In genomic region chr14:37436519-37436918, GRCh38 we compare ENCODE assay signal across 21 cellular contexts.
A peak's percentile ranks its signal among the peaks of the same experiment; 100 is the strongest.
DNase-seq lines count a peak whose midpoint lies in the region; ATAC-seq and TF ChIP-seq lines count a peak whose summit lies in the region.
"Had no signal": no experiment of that assay in that cellular context is flagged by ENCODE, and none has a peak within 500 bp of the region (broad histone marks: within the 10 kb centered on the region; RNA-seq: fewer than 3 reads in every experiment).

No MANE protein-coding gene starts in this region.

- no peak overlapping the region for H3K4me3 Mint-ChIP-seq in MCF 10A (ENCODE audit: unreplicated experiment)
- no peak overlapping the region for H3K4me3 Mint-ChIP-seq in stimulated activated naive CD8-positive, alpha-beta T cell treated with anti-CD3 and anti-CD28 coated beads, Interleukin-15, amount 100 ng/mL, for 72 hours
- H3K4me3 Mint-ChIP-seq: activated naive CD8-positive, alpha-beta T cell treated with anti-CD3 and anti-CD28 coated beads, Interleukin-2, amount 10 ng/mL, durations not matched to agents 7 days and 5 days; nephron had no signal

- DNase-seq in breast epithelium (ENCODE audit: low spot score in 2 of 2) (peak; percentile 17 to 53), MCF 10A (ENCODE audit: unreplicated experiment) (no peak), NCI-H2029 (lab: John Stamatoyannopoulos, UW) (peak; percentile 62), SHP77 treated with DMSO at 0.1 percent for 48 hours (lab: John Stamatoyannopoulos, UW) (peak; percentile 78), NCI-H1436 (lab: John Stamatoyannopoulos, UW) (no peak), upper lobe of right lung (no peak)
- no peak for DNase-seq in effector CD8-positive, alpha-beta T cell (lab: John Stamatoyannopoulos, UW)
- no peak for DNase-seq in stimulated activated naive CD8-positive, alpha-beta T cell treated with anti-CD3 and anti-CD28 coated beads, Interleukin-15, amount 100 ng/mL, for 72 hours
- DNase-seq: activated CD4-positive, alpha-beta T cell treated with anti-CD3 and anti-CD28 coated beads for 48 hours; activated naive CD8-positive, alpha-beta T cell treated with anti-CD3 and anti-CD28 coated beads, Interleukin-2, amount 10 ng/mL, durations not matched to agents 7 days and 5 days; DMS79; left ventricle myocardium inferior; midbrain; MV-4-11; NCI-H446; posterior cingulate gyrus; sigmoid colon had no signal

- H3K9me3 ChIP-seq in breast epithelium (no peaks in the 10 kb centered on the region), upper lobe of right lung (no peaks in the 10 kb centered on the region)
- H3K9me3 ChIP-seq: left ventricle myocardium inferior, sigmoid colon had no signal

- no peaks in the 10 kb centered on the region for H3K27me3 ChIP-seq in breast epithelium
- H3K27me3 ChIP-seq in upper lobe of right lung: no peaks in the 10 kb centered on the region
- H3K27me3 ChIP-seq: sigmoid colon had no signal

- TF ChIP-seq CTCF in breast epithelium (IDR thresholded peaks at IDR 0.05): no peak
- no peak for TF ChIP-seq CTCF in MCF 10A (IDR thresholded peaks at IDR 0.05; ENCODE audit: unreplicated experiment)
- TF ChIP-seq CTCF in upper lobe of right lung (IDR thresholded peaks at IDR 0.05): no peak

- no peaks in the 10 kb centered on the region for H3K36me3 Mint-ChIP-seq in MCF 10A (ENCODE audit: insufficient read depth, unreplicated experiment)
- H3K36me3 Mint-ChIP-seq: activated naive CD8-positive, alpha-beta T cell treated with anti-CD3 and anti-CD28 coated beads, Interleukin-2, amount 10 ng/mL, durations not matched to agents 7 days and 5 days had no signal

- CTCF ChIA-PET in MCF 10A (lab: Yijun Ruan, JAX): interaction anchor here (0.5 kb wide), 1 partner anchor 157 kb away, joined by 3 read pairs; no protein-coding TSS in a partner anchor

- H3K27ac Mint-ChIP-seq in MCF 10A (ENCODE audit: low read depth, unreplicated experiment): no peak overlapping the region
- H3K27ac Mint-ChIP-seq in stimulated activated naive CD8-positive, alpha-beta T cell treated with anti-CD3 and anti-CD28 coated beads, Interleukin-15, amount 100 ng/mL, for 72 hours: no peak overlapping the region
- H3K27ac Mint-ChIP-seq: activated naive CD8-positive, alpha-beta T cell treated with anti-CD3 and anti-CD28 coated beads, Interleukin-2, amount 10 ng/mL, durations not matched to agents 7 days and 5 days; nephron had no signal

- no peak for ATAC-seq in upper lobe of right lung
- no peak for ATAC-seq in stimulated activated naive CD8-positive, alpha-beta T cell treated with anti-CD3 and anti-CD28 coated beads, Interleukin-15, amount 100 ng/mL, for 72 hours
- ATAC-seq: GM12878, K562, Right ventricle myocardium inferior had no signal

- no TSS peak for BruUV-seq in MCF 10A (replicated peaks; lab: Mats Ljungman, UMichigan)

- no peaks in the 10 kb centered on the region for H3K9me3 Mint-ChIP-seq in MCF 10A (ENCODE audit: unreplicated experiment)
- H3K9me3 Mint-ChIP-seq in stimulated activated naive CD8-positive, alpha-beta T cell treated with anti-CD3 and anti-CD28 coated beads, Interleukin-15, amount 100 ng/mL, for 72 hours: peaks cover 5 to 6% of the 10 kb centered on the region in 2 donors

- H3K4me3 ChIP-seq in breast epithelium (no peak overlapping the region), upper lobe of right lung (no peak overlapping the region)
- H3K4me3 ChIP-seq: GM12878, K562, left ventricle myocardium inferior, sigmoid colon had no signal

- H3K27ac ChIP-seq in breast epithelium (no peak overlapping the region), upper lobe of right lung (no peak overlapping the region)
- H3K27ac ChIP-seq: left ventricle myocardium inferior, sigmoid colon had no signal

- H3K36me3 ChIP-seq in breast epithelium (no peaks in the 10 kb centered on the region), upper lobe of right lung (no peaks in the 10 kb centered on the region)
- H3K36me3 ChIP-seq: left ventricle myocardium inferior, sigmoid colon had no signal

- TF ChIP-seq POLR2A in breast epithelium (IDR thresholded peaks at IDR 0.05): no peak

- intact Hi-C loops in breast epithelium (cut with DNase I; ENCODE audit: low total_unique reads): no loop called here
- intact Hi-C loops in MCF 10A (cut with micrococcal nuclease): no loop called here
- intact Hi-C loops in upper lobe of right lung (cut with DNase I): no loop called here

- H3K4me1 ChIP-seq in breast epithelium: no peaks in the 10 kb centered on the region
- H3K4me1 ChIP-seq in upper lobe of right lung: no peaks in the 10 kb centered on the region
- H3K4me1 ChIP-seq: left ventricle myocardium inferior, sigmoid colon had no signal

- POLR2A ChIA-PET in MCF 10A (lab: Yijun Ruan, JAX): interaction anchor here (0.8 to 1.1 kb wide), 2 partner anchors 11 to 136 kb away, joined by 3 read pairs; no protein-coding TSS in a partner anchor

- no peaks in the 10 kb centered on the region for H3K4me1 Mint-ChIP-seq in MCF 10A (ENCODE audit: insufficient read depth, unreplicated experiment)
- H3K4me1 Mint-ChIP-seq in stimulated activated naive CD8-positive, alpha-beta T cell treated with anti-CD3 and anti-CD28 coated beads, Interleukin-15, amount 100 ng/mL, for 72 hours: no peaks in the 10 kb centered on the region
- H3K4me1 Mint-ChIP-seq: activated naive CD8-positive, alpha-beta T cell treated with anti-CD3 and anti-CD28 coated beads, Interleukin-2, amount 10 ng/mL, durations not matched to agents 7 days and 5 days; nephron had no signal

- no peaks in the 10 kb centered on the region for H3K27me3 Mint-ChIP-seq in MCF 10A (ENCODE audit: insufficient read depth, unreplicated experiment)
- H3K27me3 Mint-ChIP-seq in stimulated activated naive CD8-positive, alpha-beta T cell treated with anti-CD3 and anti-CD28 coated beads, Interleukin-15, amount 100 ng/mL, for 72 hours: no peaks in the 10 kb centered on the region

Comparison
In these comparisons a context has a peak if more than half of its experiments do, and no peak if none do; other contexts are left out.
1. DNase-seq: peak in breast epithelium (2 of 2), NCI-H2029 (single experiment) and SHP77 treated with DMSO at 0.1 percent for 48 hours (single experiment); none in MCF 10A (single experiment), effector CD8-positive, alpha-beta T cell (single experiment), NCI-H1436 (single experiment), upper lobe of right lung (single experiment) and stimulated activated naive CD8-positive, alpha-beta T cell treated with anti-CD3 and anti-CD28 coated beads, Interleukin-15, amount 100 ng/mL, for 72 hours (0 of 2).